Comparison of ENCODE assay signal across 15 cellular contexts in the genomic region with DNA sequence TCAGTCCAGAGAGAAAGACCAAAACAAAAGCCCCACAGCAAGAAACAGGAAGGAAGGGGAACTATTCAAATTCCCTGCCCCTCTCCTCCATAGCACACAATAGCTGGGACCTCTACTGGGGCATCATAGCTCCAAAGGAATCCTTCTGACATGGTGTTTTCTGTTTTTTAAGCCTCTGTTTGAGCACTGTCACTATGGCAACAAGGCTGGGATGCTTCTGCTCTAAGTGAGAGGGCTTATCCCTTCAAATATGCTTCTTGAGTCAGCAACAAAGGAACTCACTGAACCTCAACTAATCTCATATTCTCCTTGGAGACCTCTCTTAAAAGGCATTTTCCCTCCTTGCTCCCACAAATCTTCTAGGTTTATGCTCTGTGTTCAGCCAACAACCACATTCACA. TPM values are rescaled to one million over a fixed set of nuclear protein-coding genes. Genes with fewer than 3 reads are reported as not detected.
A peak's percentile ranks its signal among the peaks of the same experiment; 100 is the strongest.
DNase-seq lines count a peak whose midpoint lies in the region; TF ChIP-seq lines count a peak whose summit lies in the region.
"Had no signal": no experiment of that assay in that cellular context is flagged by ENCODE, and none has a peak within 500 bp of the region (broad histone marks: within the 10 kb centered on the region; RNA-seq: fewer than 3 reads in every experiment).

No MANE protein-coding gene starts in this region.

- H3K27me3 Mint-ChIP-seq in neural crest cell (ENCODE audit: low read depth), result no peaks in the 10 kb centered on the region
- no peaks in the 10 kb centered on the region for H3K27me3 Mint-ChIP-seq in activated CD4-positive, alpha-beta memory T cell treated with anti-CD3 and anti-CD28 coated beads for 36 hours
- H3K27me3 Mint-ChIP-seq: activated naive CD8-positive, alpha-beta T cell treated with anti-CD3 and anti-CD28 coated beads for 36 hours; naive B cell had no signal

- CTCF ChIA-PET in activated CD4-positive, alpha-beta memory T cell treated with anti-CD3 and anti-CD28 coated beads for 36 hours (lab: Charles Lee), result no interaction called here

- POLR2A ChIA-PET in activated CD4-positive, alpha-beta memory T cell treated with anti-CD3 and anti-CD28 coated beads for 36 hours (lab: Charles Lee), result no interaction called here

- peak overlapping the region; percentile 98 for H3K27ac Mint-ChIP-seq in neural crest cell (ENCODE audit: unreplicated experiment)
- H3K27ac Mint-ChIP-seq in activated CD4-positive, alpha-beta memory T cell treated with anti-CD3 and anti-CD28 coated beads for 36 hours, result no peak overlapping the region
- H3K27ac Mint-ChIP-seq: activated naive CD8-positive, alpha-beta T cell treated with anti-CD3 and anti-CD28 coated beads for 36 hours; CD14-positive monocyte had no signal

- intact Hi-C loops in activated CD4-positive, alpha-beta memory T cell treated with anti-CD3 and anti-CD28 coated beads for 36 hours (cut with micrococcal nuclease), result no loop called here

- H3K4me3 Mint-ChIP-seq in neural crest cell, result peak overlapping the region; percentile 14
- H3K4me3 Mint-ChIP-seq in activated CD4-positive, alpha-beta memory T cell treated with anti-CD3 and anti-CD28 coated beads for 36 hours, result no peak overlapping the region
- H3K4me3 Mint-ChIP-seq: activated naive CD8-positive, alpha-beta T cell treated with anti-CD3 and anti-CD28 coated beads for 36 hours; CD14-positive monocyte; naive B cell had no signal

- H3K4me1 Mint-ChIP-seq in neural crest cell, result peaks cover 16% of the 10 kb centered on the region
- H3K4me1 Mint-ChIP-seq in activated CD4-positive, alpha-beta memory T cell treated with anti-CD3 and anti-CD28 coated beads for 36 hours (ENCODE audit: low read depth), result no peaks in the 10 kb centered on the region
- H3K4me1 Mint-ChIP-seq: CD14-positive monocyte, naive B cell had no signal

- peaks cover 13% of the 10 kb centered on the region for H3K9me3 Mint-ChIP-seq in neural crest cell
- H3K9me3 Mint-ChIP-seq in activated CD4-positive, alpha-beta memory T cell treated with anti-CD3 and anti-CD28 coated beads for 36 hours, result peaks cover 20% of the 10 kb centered on the region

- DNase-seq in ELR (ENCODE audit: low read depth) (peak; percentile 40), NCI-H524 treated with DMSO at 0.1 percent for 48 hours (lab: John Stamatoyannopoulos, UW) (peak; percentile 55), ecto neural progenitor cell (ENCODE audit: low spot score) (peak; percentile 79), neural crest cell (ENCODE audit: low read depth, low spot score) (no peak), COLO668 (lab: John Stamatoyannopoulos, UW; ENCODE audit: unreplicated experiment) (no peak), NCI-H526 treated with DMSO at 0.1 percent for 48 hours (lab: John Stamatoyannopoulos, UW) (no peak), DMS114 treated with DMSO at 0.1 percent for 48 hours (lab: John Stamatoyannopoulos, UW; ENCODE audit: unreplicated experiment) (no peak)
- DNase-seq in activated CD4-positive, alpha-beta memory T cell treated with anti-CD3 and anti-CD28 coated beads for 36 hours, result no peak
- DNase-seq: activated CD8-positive, alpha-beta memory T cell treated with anti-CD3 and anti-CD28 coated beads, Interleukin-2, amount 50 U/mL, for 4 hours; activated naive CD8-positive, alpha-beta T cell treated with anti-CD3 and anti-CD28 coated beads for 36 hours; foreskin keratinocyte; left colon; naive B cell; NCI-H146 had no signal

- no peak for TF ChIP-seq CTCF in neural crest cell (conservative IDR thresholded peaks at IDR 0.05)

- H3K36me3 Mint-ChIP-seq in neural crest cell (ENCODE audit: low read depth), result peaks cover 31% of the 10 kb centered on the region
- peaks cover 1% of the 10 kb centered on the region for H3K36me3 Mint-ChIP-seq in activated CD4-positive, alpha-beta memory T cell treated with anti-CD3 and anti-CD28 coated beads for 36 hours
- H3K36me3 Mint-ChIP-seq: activated naive CD8-positive, alpha-beta T cell treated with anti-CD3 and anti-CD28 coated beads for 36 hours; CD14-positive monocyte; naive B cell had no signal

RNA-seq across cellular contexts. Expression of a gene that starts 40.5 kb away (rescaled TPM):
- 19.9 and 20.1 TPM in 2 replicates for total RNA-seq in neural crest cell
- under 1 TPM in 1 of 2 experiments, not detected in 1; 0.17 TPM for total RNA-seq in activated CD4-positive, alpha-beta memory T cell treated with anti-CD3 and anti-CD28 coated beads for 36 hours
- total RNA-seq: activated naive CD8-positive, alpha-beta T cell treated with anti-CD3 and anti-CD28 coated beads for 36 hours had no signal

Comparison
In these comparisons a context has a peak if more than half of its experiments do, and no peak if none do; other contexts are left out.
1. DNase-seq: peak in ELR (single experiment), NCI-H524 treated with DMSO at 0.1 percent for 48 hours (single experiment) and ecto neural progenitor cell (single experiment); none in neural crest cell (single experiment), COLO668 (single experiment), NCI-H526 treated with DMSO at 0.1 percent for 48 hours (single experiment), activated CD4-positive, alpha-beta memory T cell treated with anti-CD3 and anti-CD28 coated beads for 36 hours (single experiment) and DMS114 treated with DMSO at 0.1 percent for 48 hours (single experiment).
2. RNA of a gene that starts 40.5 kb away (total RNA-seq): 19.9 to 20.1 TPM in neural crest cell; 0.17 TPM in activated CD4-positive, alpha-beta memory T cell treated with anti-CD3 and anti-CD28 coated beads for 36 hours; every median in the first group is over 10 times any median in the second.